20 cellular contexts compared by ENCODE assay signal in genomic region chr2:167401309-167401708, GRCh38.
"Had no signal": no experiment of that assay in that cellular context is flagged by ENCODE, and none has a peak within 500 bp of the region (broad histone marks: within the 10 kb centered on the region; RNA-seq: fewer than 3 reads in every experiment).

No MANE protein-coding gene starts in this region.

- H3K27ac Mint-ChIP-seq: dendritic cell treated with granulocyte-macrophage colony-stimulating factor and Interleukin-4, amounts not matched to agents 40 ng/mL and 50 ng/mL, for 4 days; effector memory CD8-positive, alpha-beta T cell; naive thymus-derived CD4-positive, alpha-beta T cell had no signal

- H3K4me2 ChIP-seq: hepatocyte had no signal

- H3K36me3 ChIP-seq: colonic mucosa, esophagus muscularis mucosa, gastroesophageal sphincter, heart left ventricle, left lung, lower lobe of right lung had no signal

- FAIRE-seq: endothelial cell of umbilical vein, islet of Langerhans, keratinocyte had no signal

- H3K79me2 ChIP-seq: hepatocyte had no signal

- H3K27ac ChIP-seq: colonic mucosa, esophagus muscularis mucosa, foreskin keratinocyte, gastroesophageal sphincter, heart left ventricle, hepatocyte, left lung, lower lobe of right lung had no signal

- H3K27me3 Mint-ChIP-seq: dendritic cell treated with granulocyte-macrophage colony-stimulating factor and Interleukin-4, amounts not matched to agents 40 ng/mL and 50 ng/mL, for 4 days; effector memory CD8-positive, alpha-beta T cell; naive thymus-derived CD4-positive, alpha-beta T cell had no signal

- H3K4me3 ChIP-seq: colonic mucosa, esophagus muscularis mucosa, gastroesophageal sphincter, heart left ventricle, hepatocyte, left lung, lower lobe of right lung had no signal

- ATAC-seq: effector memory CD8-positive, alpha-beta T cell; foreskin keratinocyte; gastroesophageal sphincter; heart left ventricle; left cardiac atrium; left lung; left ventricle myocardium superior; lower lobe of right lung; naive thymus-derived CD4-positive, alpha-beta T cell had no signal

- H3K4me3 Mint-ChIP-seq: dendritic cell treated with granulocyte-macrophage colony-stimulating factor and Interleukin-4, amounts not matched to agents 40 ng/mL and 50 ng/mL, for 4 days; effector memory CD8-positive, alpha-beta T cell; naive thymus-derived CD4-positive, alpha-beta T cell had no signal

- H2AFZ ChIP-seq: hepatocyte had no signal

- DNase-seq: colonic mucosa; cortex of kidney; effector CD8-positive, alpha-beta T cell; effector memory CD8-positive, alpha-beta T cell; foreskin keratinocyte; heart left ventricle; left cardiac atrium; left lung; left ventricle myocardium superior; lower lobe of right lung; mesenchymal stem cell; midbrain; naive thymus-derived CD4-positive, alpha-beta T cell had no signal

- H3K4me1 Mint-ChIP-seq: naive thymus-derived CD4-positive, alpha-beta T cell had no signal

- H3K9me3 ChIP-seq: colonic mucosa, esophagus muscularis mucosa, gastroesophageal sphincter, lower lobe of right lung had no signal

- H3K4me1 ChIP-seq: colonic mucosa, esophagus muscularis mucosa, foreskin keratinocyte, gastroesophageal sphincter, left lung, lower lobe of right lung had no signal

- H3K36me3 Mint-ChIP-seq: naive thymus-derived CD4-positive, alpha-beta T cell had no signal

- H3K27me3 ChIP-seq: colonic mucosa, esophagus muscularis mucosa, foreskin keratinocyte, gastroesophageal sphincter, heart left ventricle, hepatocyte, left lung had no signal
